ENCODE assay signal across 27 cellular contexts in genomic region chr20:39468703-39469102, GRCh38.
DNase-seq lines count a peak whose midpoint lies in the region; ATAC-seq, FAIRE-seq and TF ChIP-seq lines count a peak whose summit lies in the region.
"Had no signal": no experiment of that assay in that cellular context is flagged by ENCODE, and none has a peak within 500 bp of the region (broad histone marks: within the 10 kb centered on the region; RNA-seq: fewer than 3 reads in every experiment).

No MANE protein-coding gene starts in this region.

- H2AFZ ChIP-seq in HepG2 (ENCODE audit: low read length), result no peak overlapping the region
- no peak overlapping the region for H2AFZ ChIP-seq in hepatocyte

- TF ChIP-seq POLR2A in HepG2 (IDR thresholded peaks at IDR 0.05; ENCODE audit: insufficient read depth in 1 of 2, low read depth in 2 of 2, low read length in 2 of 2) (no peak), right lobe of liver (IDR thresholded peaks at IDR 0.05) (no peak), testis (IDR thresholded peaks at IDR 0.05) (no peak)

- no peaks in the 10 kb centered on the region for H4K20me1 ChIP-seq in HepG2 (ENCODE audit: insufficient read depth, low read length)
- H4K20me1 ChIP-seq in hepatocyte (ENCODE audit: insufficient read depth, poor library complexity, severe bottlenecking), result no peaks in the 10 kb centered on the region

- H3K27ac ChIP-seq in HepG2 (ENCODE audit: extremely low read length, insufficient read depth, low read length) (no peak overlapping the region), right lobe of liver (no peak overlapping the region), RWPE2 (ENCODE audit: poor library complexity, severe bottlenecking) (no peak overlapping the region), hepatocyte (no peak overlapping the region), testis (no peak overlapping the region)
- H3K27ac ChIP-seq: A549, body of pancreas, ovary, right atrium auricular region, spleen, thoracic aorta, uterus had no signal

- H3K27me3 ChIP-seq in HepG2 (ENCODE audit: control insufficient read depth in 1 of 2, insufficient read depth in 2 of 2, low read length in 2 of 2) (no peaks in the 10 kb centered on the region), right lobe of liver (no peaks in the 10 kb centered on the region), RWPE2 (ENCODE audit: insufficient read depth, poor library complexity, severe bottlenecking) (no peaks in the 10 kb centered on the region), hepatocyte (no peaks in the 10 kb centered on the region), testis (no peaks in the 10 kb centered on the region)
- H3K27me3 ChIP-seq: body of pancreas, ovary, right atrium auricular region, spleen, uterus had no signal

- 2% methylated on average over 2 of the region's 2 CpGs for WGBS in HepG2 (ENCODE audit: low lambda C conversion rate)
- WGBS in right lobe of liver (ENCODE audit: insufficient coverage, low coverage, low lambda C conversion rate, missing lambda C conversion rate), result 66% methylated on average over 2 of the region's 2 CpGs
- WGBS in hepatocyte (ENCODE audit: low lambda C conversion rate, missing lambda C conversion rate), result 86% methylated on average over 2 of the region's 2 CpGs
- WGBS in testis, 2 donors, result 70 to 85% methylated on average over 2 of the region's 2 CpGs

- H3K4me3 ChIP-seq in HepG2 (replicated peaks in 1 of 3; ENCODE audit: insufficient read depth in 1 of 3, low read depth in 2 of 3, low read length in 3 of 3) (no peak overlapping the region), right lobe of liver (no peak overlapping the region), RWPE2 (ENCODE audit: severe bottlenecking) (no peak overlapping the region), hepatocyte (no peak overlapping the region), testis (no peak overlapping the region)
- H3K4me3 ChIP-seq: A549, body of pancreas, mucosa of descending colon, ovary, right atrium auricular region, spleen, thoracic aorta, uterus had no signal

- DNase-seq in HepG2 (ENCODE audit: low spot score) (no peak), right lobe of liver (no peak), RWPE2 (ENCODE audit: low spot score) (no peak), hepatocyte (ENCODE audit: low spot score) (peak; percentile 6), testis (peak; percentile 30), CD1c-positive myeloid dendritic cell (ENCODE audit: extremely low spot score) (no peak), NOMO-1 (lab: John Stamatoyannopoulos, UW; ENCODE audit: unreplicated experiment in 2 of 2) (no peak)
- DNase-seq in stimulated activated CD4-positive, alpha-beta T cell treated with anti-CD3 and anti-CD28 coated beads, Interleukin-2, amount 100 ng/mL, for 48 hours, result no peak
- DNase-seq: activated gamma-delta T cell treated with Interleukin-2 at 50 U/mL for 16 hours; activated T-cell treated with anti-CD3 and anti-CD28 coated beads, Interleukin-2, amount 50 U/mL, for 24 hours; body of pancreas; COR-L47; head of caudate nucleus; KBM-7; mucosa of descending colon; NCI-H2171; ovary; PC-3; SHP77 treated with DMSO at 0.1 percent for 48 hours; spleen; stimulated activated CD4-positive, alpha-beta T cell treated with anti-CD3 and anti-CD28 coated beads, Interleukin-4, amount 100 ng/mL, for 24 hours; stimulated activated naive CD4-positive, alpha-beta T cell; uterus had no signal

- CTCF ChIA-PET in HepG2 (lab: Yijun Ruan, JAX; ENCODE audit: low intra/inter-chr PET ratio, low total read pairs), result no interaction called here

- H3K9ac ChIP-seq in HepG2 (ENCODE audit: insufficient read depth, low read depth, low read length), result no peak overlapping the region

- intact Hi-C loops in HepG2 (cut with micrococcal nuclease; ENCODE audit: unreplicated experiment), result no loop called here
- intact Hi-C loops in right lobe of liver (cut with DNase I), result no loop called here
- intact Hi-C loops in testis (cut with DNase I; ENCODE audit: low total_unique reads), result no loop called here

- POLR2A ChIA-PET in HepG2 (lab: Yijun Ruan, JAX), result no interaction called here

- no peak for ATAC-seq in HepG2
- no peak for ATAC-seq in right lobe of liver
- peak; percentile 79 for ATAC-seq in RWPE2 (ENCODE audit: low read depth)
- ATAC-seq: A549, body of pancreas, mucosa of descending colon, PC-3 had no signal

- TF ChIP-seq EP300 in HepG2 (IDR thresholded peaks at IDR 0.05; ENCODE audit: low read depth in 2 of 2, low read length in 2 of 2) (no peak), HepG2 (CRISPR knock-in tag; IDR thresholded peaks at IDR 0.05; ENCODE audit: borderline replicate concordance) (no peak)

- H3K36me3 ChIP-seq in HepG2 (replicated peaks in 1 of 2; ENCODE audit: control insufficient read depth in 1 of 2, insufficient read depth in 2 of 2, low read length in 2 of 2) (no peaks in the 10 kb centered on the region), right lobe of liver (no peaks in the 10 kb centered on the region), RWPE2 (ENCODE audit: low read depth) (no peaks in the 10 kb centered on the region), hepatocyte (replicated peaks; ENCODE audit: insufficient read depth, low read depth) (no peaks in the 10 kb centered on the region), testis (ENCODE audit: low read depth, missing control alignments) (no peaks in the 10 kb centered on the region)
- H3K36me3 ChIP-seq: ovary, right atrium auricular region, spleen, thoracic aorta, uterus had no signal

- H3K9me3 ChIP-seq in HepG2 (ENCODE audit: low read length) (peaks cover 40% of the 10 kb centered on the region), right lobe of liver (no peaks in the 10 kb centered on the region), RWPE2 (ENCODE audit: severe bottlenecking) (no peaks in the 10 kb centered on the region), hepatocyte (ENCODE audit: low read depth) (no peaks in the 10 kb centered on the region), testis (no peaks in the 10 kb centered on the region)
- H3K9me3 ChIP-seq: A549, mucosa of descending colon, ovary, thoracic aorta, uterus had no signal

- H3K4me1 ChIP-seq in HepG2 (ENCODE audit: insufficient read depth, low read length), result no peaks in the 10 kb centered on the region
- H3K4me1 ChIP-seq in right lobe of liver, result no peaks in the 10 kb centered on the region
- H3K4me1 ChIP-seq in RWPE2 (ENCODE audit: insufficient read depth, poor library complexity, severe bottlenecking), result no peaks in the 10 kb centered on the region
- H3K4me1 ChIP-seq in hepatocyte (ENCODE audit: insufficient read depth), result no peaks in the 10 kb centered on the region
- H3K4me1 ChIP-seq in testis, result no peaks in the 10 kb centered on the region
- H3K4me1 ChIP-seq: A549, body of pancreas, right atrium auricular region, spleen, uterus had no signal

- no peak for FAIRE-seq in HepG2 (lab: Jason Lieb, UNC)
- FAIRE-seq: A549, GM12892 had no signal

- BruUV-seq in HepG2 (replicated peaks; lab: Mats Ljungman, UMichigan), result no TSS peak

- no peak overlapping the region for H3K4me2 ChIP-seq in HepG2 (ENCODE audit: low read depth, low read length)
- H3K4me2 ChIP-seq in hepatocyte, result no peak overlapping the region
- H3K4me2 ChIP-seq: A549 had no signal

- TF ChIP-seq CTCF in HepG2 (CRISPR knock-in tag; IDR thresholded peaks at IDR 0.05), result no peak
- TF ChIP-seq CTCF in right lobe of liver (IDR thresholded peaks at IDR 0.05), result no peak
- no peak for TF ChIP-seq CTCF in RWPE2 (IDR thresholded peaks at IDR 0.05; ENCODE audit: poor library complexity, severe bottlenecking)
- no peak for TF ChIP-seq CTCF in hepatocyte (IDR thresholded peaks at IDR 0.05; ENCODE audit: poor library complexity)
- TF ChIP-seq CTCF in testis (IDR thresholded peaks at IDR 0.05), result no peak

- no peak for TF ChIP-seq RAD21 in HepG2 (CRISPR knock-in tag; IDR thresholded peaks at IDR 0.05)

- in situ Hi-C loops in HepG2 (cut with HindIII; ENCODE audit: extremely low pct_ligation_motif_present, low pct_unique_long_range_greater_than_20kb), result no loop called here

- no peaks in the 10 kb centered on the region for H3K9me2 ChIP-seq in hepatocyte (replicated peaks; ENCODE audit: insufficient read depth)

- H3K79me2 ChIP-seq in HepG2 (ENCODE audit: insufficient read depth, low read length) (no peaks in the 10 kb centered on the region), hepatocyte (no peaks in the 10 kb centered on the region)

TF ChIP-seq in HepG2, 621 proteins besides CTCF, POLR2A, EP300 and RAD21:
- no peak for TF ChIP-seq ZNF674 (CRISPR knock-in tag; IDR thresholded peaks at IDR 0.05; ENCODE audit: low read depth)
- TF ChIP-seq RELA (CRISPR knock-in tag; IDR thresholded peaks at IDR 0.05), result no peak
- TF ChIP-seq PTBP1 (IDR thresholded peaks at IDR 0.05; ENCODE audit: low read depth, low read length, poor library complexity, severe bottlenecking), result no peak
- peak; percentile 70 for TF ChIP-seq ZNF143 (CRISPR knock-in tag; IDR thresholded peaks at IDR 0.05)
- no peak for TF ChIP-seq JUNB (CRISPR knock-in tag; IDR thresholded peaks at IDR 0.05; ENCODE audit: borderline replicate concordance)
- TF ChIP-seq ZNF354B (CRISPR knock-in tag; IDR thresholded peaks at IDR 0.05), result no peak
- no peak for TF ChIP-seq EEA1 (CRISPR knock-in tag; IDR thresholded peaks at IDR 0.05; ENCODE audit: borderline replicate concordance)

Comparison
In these comparisons a context has a peak if more than half of its experiments do, and no peak if none do; other contexts are left out.
1. DNase-seq: peak in hepatocyte (single experiment) and testis (single experiment); none in HepG2 (single experiment), right lobe of liver (0 of 3), RWPE2 (single experiment), stimulated activated CD4-positive, alpha-beta T cell treated with anti-CD3 and anti-CD28 coated beads, Interleukin-2, amount 100 ng/mL, for 48 hours (0 of 2), CD1c-positive myeloid dendritic cell (single experiment) and NOMO-1 (0 of 2).